Comparison of ENCODE assay signal across 1 cellular context in the genomic region with DNA sequence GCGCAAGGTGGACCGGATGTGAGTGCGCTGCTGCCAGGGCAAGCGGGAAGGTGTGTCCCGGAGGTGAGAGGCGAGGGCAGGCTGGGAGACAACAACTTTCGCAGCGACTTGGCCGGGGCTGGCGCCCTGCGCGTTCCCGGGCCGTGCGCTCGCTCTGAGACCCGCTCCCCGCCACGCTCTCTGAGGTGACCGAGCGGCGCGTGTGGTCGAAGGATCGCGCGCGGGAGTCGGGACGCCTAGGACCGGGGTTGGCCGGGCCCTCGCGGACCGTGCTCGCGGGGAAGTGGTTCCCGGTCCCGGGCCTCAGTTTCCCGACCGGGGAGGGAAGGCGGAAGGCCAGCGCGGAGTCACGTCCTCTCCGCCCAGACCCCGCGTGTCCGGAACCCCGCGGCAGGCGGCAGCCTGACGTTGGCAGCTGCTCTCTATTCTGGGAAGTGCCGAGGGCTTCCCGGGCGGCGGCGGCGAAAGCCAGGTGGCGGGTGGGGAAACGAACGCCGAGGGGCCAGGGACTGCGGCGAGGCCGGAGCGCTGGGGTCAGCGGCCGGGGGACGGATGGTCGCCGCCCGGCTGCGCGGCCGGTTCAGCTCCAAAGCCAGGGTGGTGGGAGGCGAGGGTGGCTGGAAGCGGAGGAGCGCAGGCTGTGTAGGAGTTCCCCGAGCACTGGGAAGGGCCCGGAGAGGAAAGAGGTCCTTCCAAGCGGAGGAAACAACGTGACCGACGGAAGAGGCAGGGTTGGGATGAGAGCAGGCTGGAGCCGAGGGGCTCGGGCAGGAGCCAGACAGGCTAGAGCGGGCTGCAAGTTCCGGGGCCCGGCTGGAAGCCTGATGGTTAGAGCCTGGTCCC.
TF ChIP-seq lines count a peak whose summit lies in the region.

No MANE protein-coding gene starts in this region.

TF ChIP-seq in K562, 482 proteins besides CTCF, POLR2A, EP300 and RAD21 (continued from another document and continues in another):
- TF ChIP-seq ZNF407 (IDR thresholded peaks at IDR 0.05; ENCODE audit: low read depth) (no peak), HOXB6 (CRISPR knock-in tag; IDR thresholded peaks at IDR 0.05; ENCODE audit: borderline replicate concordance) (no peak), ZBTB40 (IDR thresholded peaks at IDR 0.05) (peak; percentile 50; the same call in 1 of the 2 replicates), ZBTB40 (CRISPR knock-in tag; IDR thresholded peaks at IDR 0.05) (no peak), ZNF217 (CRISPR knock-in tag; IDR thresholded peaks at IDR 0.05) (no peak), ZNF24 (IDR thresholded peaks at IDR 0.05) (no peak), SETDB1 (IDR thresholded peaks at IDR 0.05; ENCODE audit: low read length) (no peak), SOX6 (IDR thresholded peaks at IDR 0.05) (no peak; the same call in 1 of the 2 replicates), BMI1 (IDR thresholded peaks at IDR 0.05; ENCODE audit: low read length) (no peak), TARDBP (IDR thresholded peaks at IDR 0.05) (peak; percentile 25; the same call in 1 of the 2 replicates), MYBL2 (IDR thresholded peaks at IDR 0.05; ENCODE audit: low read depth) (no peak), MYBL2 (CRISPR knock-in tag; IDR thresholded peaks at IDR 0.05; ENCODE audit: borderline replicate concordance) (no peak), SPI1 (IDR thresholded peaks at IDR 0.05; ENCODE audit: borderline replicate concordance, low read depth, low read length) (no peak), L3MBTL2 (IDR thresholded peaks at IDR 0.05) (peak; percentile 96), JUND (IDR thresholded peaks at IDR 0.05; ENCODE audit: borderline replicate concordance, low read depth, low read length) (no peak), JUND (tag; IDR thresholded peaks at IDR 0.05; ENCODE audit: borderline replicate concordance, low read depth, low read length) (no peak), ADNP (tag; IDR thresholded peaks at IDR 0.05) (no peak), CAMTA2 (CRISPR knock-in tag; conservative IDR thresholded peaks at IDR 0.05) (no peak), TAL1 (IDR thresholded peaks at IDR 0.05) (no peak), MCM7 (IDR thresholded peaks at IDR 0.05) (no peak), ARID3B (CRISPR knock-in tag; IDR thresholded peaks at IDR 0.05; ENCODE audit: borderline replicate concordance) (0 out of 2 replicates have a peak, but pooled peaks have one; percentile 40), CTBP1 (IDR thresholded peaks at IDR 0.05; ENCODE audit: borderline replicate concordance) (peak; percentile 52), SRSF7 (optimal IDR thresholded peaks at IDR 0.05; ENCODE audit: low read depth, low read length) (no peak), XRCC5 (IDR thresholded peaks at IDR 0.05; ENCODE audit: low read depth, low read length) (no peak; the same call in none of the 2 replicates), ZNF584 (CRISPR knock-in tag; IDR thresholded peaks at IDR 0.05; ENCODE audit: low read depth) (no peak), PHF21A (IDR thresholded peaks at IDR 0.05; ENCODE audit: borderline replicate concordance, low read depth) (0 out of 2 replicates have a peak, but pooled peaks have one; percentile 45), PRPF4 (IDR thresholded peaks at IDR 0.05; ENCODE audit: insufficient read depth, low read depth, low read length, poor library complexity, severe bottlenecking) (peak; percentile 4), USF2 (CRISPR knock-in tag; IDR thresholded peaks at IDR 0.05) (0 out of 2 replicates have a peak, but pooled peaks have one; percentile 19), RB1 (IDR thresholded peaks at IDR 0.05; ENCODE audit: low read depth) (no peak), ZEB2 (IDR thresholded peaks at IDR 0.05) (no peak), E2F3 (CRISPR knock-in tag; IDR thresholded peaks at IDR 0.05) (peak; percentile 43)
- TF ChIP-seq, protein P1, sequence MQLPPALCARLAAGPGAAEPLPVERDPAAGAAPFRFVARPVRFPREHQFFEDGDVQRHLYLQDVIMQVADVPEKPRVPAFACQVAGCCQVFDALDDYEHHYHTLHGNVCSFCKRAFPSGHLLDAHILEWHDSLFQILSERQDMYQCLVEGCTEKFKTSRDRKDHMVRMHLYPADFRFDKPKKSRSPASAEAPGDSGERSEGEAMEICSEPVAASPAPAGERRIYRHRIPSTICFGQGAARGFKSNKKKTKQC (CRISPR knock-in tag; IDR thresholded peaks at IDR 0.05), result peak; percentile 95
- TF ChIP-seq, protein P2, sequence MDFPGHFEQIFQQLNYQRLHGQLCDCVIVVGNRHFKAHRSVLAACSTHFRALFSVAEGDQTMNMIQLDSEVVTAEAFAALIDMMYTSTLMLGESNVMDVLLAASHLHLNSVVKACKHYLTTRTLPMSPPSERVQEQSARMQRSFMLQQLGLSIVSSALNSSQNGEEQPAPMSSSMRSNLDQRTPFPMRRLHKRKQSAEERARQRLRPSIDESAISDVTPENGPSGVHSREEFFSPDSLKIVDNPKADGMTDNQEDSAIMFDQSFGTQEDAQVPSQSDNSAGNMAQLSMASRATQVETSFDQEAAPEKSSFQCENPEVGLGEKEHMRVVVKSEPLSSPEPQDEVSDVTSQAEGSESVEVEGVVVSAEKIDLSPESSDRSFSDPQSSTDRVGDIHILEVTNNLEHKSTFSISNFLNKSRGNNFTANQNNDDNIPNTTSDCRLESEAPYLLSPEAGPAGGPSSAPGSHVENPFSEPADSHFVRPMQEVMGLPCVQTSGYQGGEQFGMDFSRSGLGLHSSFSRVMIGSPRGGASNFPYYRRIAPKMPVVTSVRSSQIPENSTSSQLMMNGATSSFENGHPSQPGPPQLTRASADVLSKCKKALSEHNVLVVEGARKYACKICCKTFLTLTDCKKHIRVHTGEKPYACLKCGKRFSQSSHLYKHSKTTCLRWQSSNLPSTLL (IDR thresholded peaks at IDR 0.05), result no peak
